9 cellular contexts compared by ENCODE assay signal in the genomic region with DNA sequence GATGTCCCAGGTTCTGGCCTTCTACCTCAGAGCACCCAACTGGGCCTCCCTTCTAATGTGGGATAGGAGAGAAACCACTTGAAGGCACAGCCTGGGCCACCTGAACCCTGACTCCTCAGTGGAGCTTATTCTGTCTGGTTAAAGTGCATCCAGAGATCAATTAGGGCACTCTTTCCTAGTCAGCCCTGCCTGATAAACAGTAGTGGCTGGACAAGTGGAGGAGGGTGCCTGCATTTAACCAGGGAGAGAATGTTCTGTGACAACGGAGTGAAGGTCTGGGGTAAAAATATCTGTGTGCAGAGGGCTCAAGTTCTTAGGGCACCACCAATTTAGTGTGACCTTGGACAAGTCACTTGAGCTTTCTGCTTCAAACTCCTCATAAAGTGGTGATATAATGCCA.
"Had no signal": no experiment of that assay in that cellular context is flagged by ENCODE, and none has a peak within 500 bp of the region (broad histone marks: within the 10 kb centered on the region; RNA-seq: fewer than 3 reads in every experiment).

No MANE protein-coding gene starts in this region.

- H3K9ac ChIP-seq: GM23248 had no signal

- H3K4me3 ChIP-seq: GM23248, HAP-1, K562 had no signal

- H3K4me3 Mint-ChIP-seq: HFFc6 had no signal

- H3K27ac Mint-ChIP-seq: HFFc6 had no signal

- DNase-seq: GM23248, GOT3, H7, HFFc6, IMR-90 had no signal

- H3K9me3 ChIP-seq: HAP-1 had no signal

- ATAC-seq: HCT116, K562 had no signal

- H2AFZ ChIP-seq: GM23248 had no signal

- H3K36me3 ChIP-seq: HAP-1 had no signal

- H3K27ac ChIP-seq: GM23248, HL-60 had no signal
